ENCODE assay signal across 16 cellular contexts in the genomic region with DNA sequence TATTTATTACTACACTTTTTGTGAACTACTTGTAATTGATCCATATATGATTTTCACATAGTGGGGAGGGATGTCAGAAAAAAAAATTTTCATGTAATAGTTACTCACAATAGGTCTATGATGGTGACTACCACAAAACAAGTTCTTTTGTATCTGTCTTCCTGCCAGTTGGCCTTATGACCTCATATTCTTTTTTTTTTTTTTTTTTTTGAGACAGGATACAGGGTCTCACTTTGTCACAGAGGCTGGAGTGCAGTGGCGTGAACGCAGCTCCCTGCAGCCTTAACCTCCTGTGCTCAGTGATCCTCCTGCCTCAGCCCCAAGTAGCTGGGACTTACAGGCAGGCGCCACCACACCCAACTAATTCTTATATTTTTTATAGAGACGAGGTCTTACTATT. TPM values are rescaled to one million over a fixed set of nuclear protein-coding genes. Genes with fewer than 3 reads are reported as not detected.
DNase-seq lines count a peak whose midpoint lies in the region; ATAC-seq and TF ChIP-seq lines count a peak whose summit lies in the region.
"Had no signal": no experiment of that assay in that cellular context is flagged by ENCODE, and none has a peak within 500 bp of the region (broad histone marks: within the 10 kb centered on the region; RNA-seq: fewer than 3 reads in every experiment).

No MANE protein-coding gene starts in this region.

- H3K4me3 Mint-ChIP-seq in activated T-cell treated with anti-CD3 and anti-CD28 coated beads, Interleukin-2, amount 50 U/mL, for 24 hours = no peak overlapping the region
- H3K4me3 Mint-ChIP-seq in CD8-positive, alpha-beta T cell = no peak overlapping the region
- H3K4me3 Mint-ChIP-seq in natural killer cell = no peak overlapping the region
- H3K4me3 Mint-ChIP-seq: CD4-positive, alpha-beta T cell had no signal

- H3K4me1 ChIP-seq in CD8-positive, alpha-beta T cell (ENCODE audit: insufficient read depth, low read length) = peaks cover 4% of the 10 kb centered on the region

- peak; percentile 44 for ATAC-seq in CD8-positive, alpha-beta T cell
- ATAC-seq in natural killer cell (peak; percentile 48 to 80 (median 60)), left colon (no peak)

- POLR2A ChIA-PET in CD8-positive, alpha-beta T cell (lab: Charles Lee) = no interaction called here

- peaks cover 64% of the 10 kb centered on the region for H3K36me3 Mint-ChIP-seq in activated T-cell treated with anti-CD3 and anti-CD28 coated beads, Interleukin-2, amount 50 U/mL, for 24 hours (ENCODE audit: low read depth)
- peaks cover 33% of the 10 kb centered on the region for H3K36me3 Mint-ChIP-seq in CD8-positive, alpha-beta T cell
- H3K36me3 Mint-ChIP-seq in natural killer cell = no peaks in the 10 kb centered on the region

- H3K4me1 Mint-ChIP-seq in activated T-cell treated with anti-CD3 and anti-CD28 coated beads, Interleukin-2, amount 50 U/mL, for 24 hours (ENCODE audit: low read depth) = peaks cover 34% of the 10 kb centered on the region
- peaks cover 26% of the 10 kb centered on the region for H3K4me1 Mint-ChIP-seq in CD8-positive, alpha-beta T cell (ENCODE audit: low read depth)
- H3K4me1 Mint-ChIP-seq in natural killer cell = peaks cover 11 to 26% of the 10 kb centered on the region in 2 donors

- no peak for TF ChIP-seq CTCF in CD8-positive, alpha-beta T cell (IDR thresholded peaks at IDR 0.05)
- no peak for TF ChIP-seq CTCF in natural killer cell (IDR thresholded peaks at IDR 0.05)

- H3K27ac Mint-ChIP-seq in activated T-cell treated with anti-CD3 and anti-CD28 coated beads, Interleukin-2, amount 50 U/mL, for 24 hours = no peak overlapping the region
- no peak overlapping the region for H3K27ac Mint-ChIP-seq in CD8-positive, alpha-beta T cell
- H3K27ac Mint-ChIP-seq in natural killer cell = no peak overlapping the region
- H3K27ac Mint-ChIP-seq: CD4-positive, alpha-beta T cell had no signal

- no peaks in the 10 kb centered on the region for H3K27me3 ChIP-seq in CD8-positive, alpha-beta T cell (ENCODE audit: insufficient read depth, low read length)
- H3K27me3 ChIP-seq: Peyer's patch had no signal

- H3K4me3 ChIP-seq in CD8-positive, alpha-beta T cell (ENCODE audit: low read depth, low read length) = no peak overlapping the region
- H3K4me3 ChIP-seq: K562, Peyer's patch had no signal

- CTCF ChIA-PET in CD8-positive, alpha-beta T cell (lab: Charles Lee) = interaction anchor here (0.6 kb wide), 1 partner anchor 18 kb away, joined by 3 read pairs; no protein-coding TSS in a partner anchor

- no peaks in the 10 kb centered on the region for H3K9me3 Mint-ChIP-seq in activated T-cell treated with anti-CD3 and anti-CD28 coated beads, Interleukin-2, amount 50 U/mL, for 24 hours
- no peaks in the 10 kb centered on the region for H3K9me3 Mint-ChIP-seq in CD8-positive, alpha-beta T cell
- H3K9me3 Mint-ChIP-seq in natural killer cell = no peaks in the 10 kb centered on the region
- H3K9me3 Mint-ChIP-seq: CD4-positive, alpha-beta T cell had no signal

- intact Hi-C loops in CD8-positive, alpha-beta T cell (cut with DNase I, micrococcal nuclease) = loop anchor here in 1 of 2 experiments (5.0 kb wide), 1 partner anchor 37 kb away; no protein-coding TSS in a partner anchor
- intact Hi-C loops in natural killer cell (cut with micrococcal nuclease) = no loop called here
- intact Hi-C loops in left colon (cut with DNase I, micrococcal nuclease) = no loop called here

- DNase-seq in activated T-cell treated with anti-CD3 and anti-CD28 coated beads, Interleukin-2, amount 50 U/mL, for 24 hours = peak; percentile 6
- no peak for DNase-seq in activated T-cell treated with anti-CD3 and anti-CD28 coated beads, Interleukin-2, amount 50 U/mL, for 1 hour
- no peak for DNase-seq in CD8-positive, alpha-beta T cell
- DNase-seq in dermis blood vessel endothelial cell (peak; percentile 67), natural killer cell (no peak), amygdala (lab: John Stamatoyannopoulos, UW) (no peak), HT-29 (ENCODE audit: low spot score) (no peak), left colon (no peak)
- DNase-seq: CD4-positive, alpha-beta T cell; NCI-H1105; NCI-H1694 treated with DMSO at 0.1 percent for 48 hours; NCI-H510A; NCI-H748 treated with DMSO at 0.1 percent for 48 hours; NK-92 treated with Interleukin-12 subunit alpha and Interleukin-12 subunit beta, amount 100 ng/mL, for 24 hours; Peyer's patch had no signal

- H3K9me3 ChIP-seq in CD8-positive, alpha-beta T cell (ENCODE audit: low read length) = no peaks in the 10 kb centered on the region
- H3K9me3 ChIP-seq: Peyer's patch had no signal

- H3K27ac ChIP-seq in CD8-positive, alpha-beta T cell (ENCODE audit: low read depth, low read length) = no peak overlapping the region
- H3K27ac ChIP-seq: Peyer's patch had no signal

- H3K27me3 Mint-ChIP-seq in activated T-cell treated with anti-CD3 and anti-CD28 coated beads, Interleukin-2, amount 50 U/mL, for 24 hours = no peaks in the 10 kb centered on the region
- H3K27me3 Mint-ChIP-seq in CD8-positive, alpha-beta T cell (ENCODE audit: low read depth) = no peaks in the 10 kb centered on the region
- H3K27me3 Mint-ChIP-seq in natural killer cell (ENCODE audit: low read depth in 2 of 2) = no peaks in the 10 kb centered on the region
- H3K27me3 Mint-ChIP-seq: CD4-positive, alpha-beta T cell had no signal

- H3K36me3 ChIP-seq in CD8-positive, alpha-beta T cell (ENCODE audit: insufficient read depth, low read length) = no peaks in the 10 kb centered on the region

RNA-seq across cellular contexts. Expression of a gene that starts 10.9 kb away (rescaled TPM):
- total RNA-seq in CD8-positive, alpha-beta T cell = 10 to 100 TPM; 14.4 to 14.5 TPM
- total RNA-seq in dermis blood vessel endothelial cell = 22.8 and 27.0 TPM in 2 replicates
- 10 to 100 TPM; 20.9 to 26.1 (median 25.0) TPM for total RNA-seq in natural killer cell
- 6.2 and 6.7 TPM in 2 replicates for total RNA-seq in HT-29 (2014; rRNA removed; shearing (Covaris generic))
- total RNA-seq in left colon = 10 to 100 TPM; 28.8 to 34.8 TPM

RNA-seq across cellular contexts. Expression of a gene that starts 26.8 kb away (rescaled TPM):
- 10 to 100 TPM; 45.2 to 46.7 TPM for total RNA-seq in CD8-positive, alpha-beta T cell
- total RNA-seq in dermis blood vessel endothelial cell (81.4 and 81.7 TPM in 2 replicates), natural killer cell (10 to 100 TPM; 36.2 to 50.2 (median 41.2) TPM), left colon (100 to 1,000 TPM in 1 of 2 donors, 10 to 100 TPM in 1; 97.3 to 107 TPM)
- total RNA-seq in HT-29 (2014; rRNA removed; shearing (Covaris generic)) = 23.6 and 23.8 TPM in 2 replicates

Comparison
In these comparisons a context has a peak if more than half of its experiments do, and no peak if none do; other contexts are left out.
1. DNase-seq: peak in activated T-cell treated with anti-CD3 and anti-CD28 coated beads, Interleukin-2, amount 50 U/mL, for 24 hours (single experiment) and dermis blood vessel endothelial cell (single experiment); none in activated T-cell treated with anti-CD3 and anti-CD28 coated beads, Interleukin-2, amount 50 U/mL, for 1 hour (single experiment), CD8-positive, alpha-beta T cell (0 of 7), natural killer cell (single experiment), amygdala (0 of 56), HT-29 (single experiment) and left colon (0 of 2).